ENCODE assay signal across 1 cellular context in the genomic region with DNA sequence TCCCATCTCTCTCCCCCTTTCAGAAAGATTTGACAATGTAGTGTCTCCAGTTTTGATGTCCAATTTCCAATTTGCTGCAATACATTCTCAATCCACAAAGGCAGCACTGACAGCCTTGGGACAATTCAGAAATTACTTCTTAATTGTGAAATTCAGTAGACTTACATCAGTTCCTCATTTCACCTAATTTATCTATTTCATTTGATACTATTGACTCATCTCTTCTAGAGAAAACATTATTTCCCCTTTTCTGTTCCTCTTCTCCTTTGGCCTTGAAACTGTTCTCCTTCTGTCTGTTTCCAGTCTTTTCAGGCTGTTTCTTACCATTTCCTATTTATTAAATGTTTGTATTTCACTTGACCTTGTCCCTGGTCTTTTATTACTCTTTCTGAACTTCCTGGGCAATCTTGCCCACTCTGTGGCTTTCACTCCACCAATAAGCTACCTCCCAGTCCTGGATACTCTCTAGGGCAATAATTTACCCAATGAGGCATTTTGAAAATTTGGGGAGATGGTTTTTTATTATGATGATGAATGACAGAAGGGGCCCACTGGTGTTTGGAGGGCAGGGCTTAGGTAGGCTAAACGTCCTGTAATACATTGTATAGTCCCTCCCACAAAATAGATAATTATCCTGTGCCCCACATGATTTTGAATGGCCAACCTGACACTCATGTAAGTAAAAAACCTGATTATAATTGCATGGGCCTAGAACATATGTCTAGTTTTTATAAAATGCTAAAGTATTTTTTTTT.
TF ChIP-seq lines count a peak whose summit lies in the region.

No MANE protein-coding gene starts in this region.

TF ChIP-seq in GM12878, 131 proteins besides CTCF, POLR2A, EP300 and RAD21 (continued from another document and continues in another):
- TF ChIP-seq STAT1 (conservative IDR thresholded peaks at IDR 0.05) (no peak), EED (IDR thresholded peaks at IDR 0.05; ENCODE audit: low read depth) (peak; percentile 30; the same call in 1 of the 2 replicates), MTA2 (IDR thresholded peaks at IDR 0.05; ENCODE audit: low read depth) (peak; percentile 98), CBX5 (IDR thresholded peaks at IDR 0.05; ENCODE audit: low read depth) (no peak), ZNF274 (IDR thresholded peaks at IDR 0.05; ENCODE audit: insufficient read depth, insufficient read length) (no peak), IRF5 (IDR thresholded peaks at IDR 0.05; ENCODE audit: borderline replicate concordance) (no peak), MLLT1 (IDR thresholded peaks at IDR 0.05) (peak; percentile 84), RFX5 (IDR thresholded peaks at IDR 0.05; ENCODE audit: low read depth, low read length) (no peak), MXI1 (IDR thresholded peaks at IDR 0.05; ENCODE audit: low read depth, low read length) (no peak), KDM1A (IDR thresholded peaks at IDR 0.05; ENCODE audit: borderline replicate concordance) (no peak), BCL3 (IDR thresholded peaks at IDR 0.05; ENCODE audit: borderline replicate concordance, insufficient read depth, low read depth, low read length, poor library complexity, severe bottlenecking) (peak; percentile 26), CBX3 (IDR thresholded peaks at IDR 0.05; ENCODE audit: borderline replicate concordance, low read depth) (no peak), SPI1 (IDR thresholded peaks at IDR 0.05; ENCODE audit: borderline replicate concordance, insufficient read depth, low read depth, low read length) (peak; percentile 95), EGR1 (IDR thresholded peaks at IDR 0.05; ENCODE audit: borderline replicate concordance in 1 of 2, low read depth in 2 of 2, low read length in 2 of 2) (no peak), CUX1 (IDR thresholded peaks at IDR 0.05; ENCODE audit: insufficient replicate concordance, low read depth, low read length) (peak; percentile 52), IKZF2 (IDR thresholded peaks at IDR 0.05) (peak; percentile 89), KLF5 (IDR thresholded peaks at IDR 0.05; ENCODE audit: partially characterized antibody) (no peak), SIX5 (IDR thresholded peaks at IDR 0.05; ENCODE audit: low read depth, low read length, severe bottlenecking) (no peak), TCF3 (IDR thresholded peaks at IDR 0.05; ENCODE audit: borderline replicate concordance, insufficient read depth, low read depth, low read length) (no peak), ZBTB40 (IDR thresholded peaks at IDR 0.05; ENCODE audit: borderline replicate concordance) (no peak), FOS (IDR thresholded peaks at IDR 0.05; ENCODE audit: borderline replicate concordance, extremely low read depth, insufficient read length) (no peak), JUNB (IDR thresholded peaks at IDR 0.05) (peak; percentile 82)
- TF ChIP-seq, protein P1, sequence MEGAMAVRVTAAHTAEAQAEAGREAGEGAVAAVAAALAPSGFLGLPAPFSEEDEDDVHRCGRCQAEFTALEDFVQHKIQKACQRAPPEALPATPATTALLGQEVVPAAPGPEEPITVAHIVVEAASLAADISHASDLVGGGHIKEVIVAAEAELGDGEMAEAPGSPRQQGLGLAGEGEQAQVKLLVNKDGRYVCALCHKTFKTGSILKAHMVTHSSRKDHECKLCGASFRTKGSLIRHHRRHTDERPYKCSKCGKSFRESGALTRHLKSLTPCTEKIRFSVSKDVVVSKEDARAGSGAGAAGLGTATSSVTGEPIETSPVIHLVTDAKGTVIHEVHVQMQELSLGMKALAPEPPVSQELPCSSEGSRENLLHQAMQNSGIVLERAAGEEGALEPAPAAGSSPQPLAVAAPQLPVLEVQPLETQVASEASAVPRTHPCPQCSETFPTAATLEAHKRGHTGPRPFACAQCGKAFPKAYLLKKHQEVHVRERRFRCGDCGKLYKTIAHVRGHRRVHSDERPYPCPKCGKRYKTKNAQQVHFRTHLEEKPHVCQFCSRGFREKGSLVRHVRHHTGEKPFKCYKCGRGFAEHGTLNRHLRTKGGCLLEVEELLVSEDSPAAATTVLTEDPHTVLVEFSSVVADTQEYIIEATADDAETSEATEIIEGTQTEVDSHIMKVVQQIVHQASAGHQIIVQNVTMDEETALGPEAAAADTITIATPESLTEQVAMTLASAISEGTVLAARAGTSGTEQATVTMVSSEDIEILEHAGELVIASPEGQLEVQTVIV (IDR thresholded peaks at IDR 0.05; ENCODE audit: borderline replicate concordance, partially characterized antibody), result no peak
- TF ChIP-seq, protein P2, sequence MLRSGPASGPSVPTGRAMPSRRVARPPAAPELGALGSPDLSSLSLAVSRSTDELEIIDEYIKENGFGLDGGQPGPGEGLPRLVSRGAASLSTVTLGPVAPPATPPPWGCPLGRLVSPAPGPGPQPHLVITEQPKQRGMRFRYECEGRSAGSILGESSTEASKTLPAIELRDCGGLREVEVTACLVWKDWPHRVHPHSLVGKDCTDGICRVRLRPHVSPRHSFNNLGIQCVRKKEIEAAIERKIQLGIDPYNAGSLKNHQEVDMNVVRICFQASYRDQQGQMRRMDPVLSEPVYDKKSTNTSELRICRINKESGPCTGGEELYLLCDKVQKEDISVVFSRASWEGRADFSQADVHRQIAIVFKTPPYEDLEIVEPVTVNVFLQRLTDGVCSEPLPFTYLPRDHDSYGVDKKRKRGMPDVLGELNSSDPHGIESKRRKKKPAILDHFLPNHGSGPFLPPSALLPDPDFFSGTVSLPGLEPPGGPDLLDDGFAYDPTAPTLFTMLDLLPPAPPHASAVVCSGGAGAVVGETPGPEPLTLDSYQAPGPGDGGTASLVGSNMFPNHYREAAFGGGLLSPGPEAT (IDR thresholded peaks at IDR 0.05; ENCODE audit: low read depth), result peak; percentile 64; the same call in 1 of the 2 replicates
- TF ChIP-seq, protein P3, sequence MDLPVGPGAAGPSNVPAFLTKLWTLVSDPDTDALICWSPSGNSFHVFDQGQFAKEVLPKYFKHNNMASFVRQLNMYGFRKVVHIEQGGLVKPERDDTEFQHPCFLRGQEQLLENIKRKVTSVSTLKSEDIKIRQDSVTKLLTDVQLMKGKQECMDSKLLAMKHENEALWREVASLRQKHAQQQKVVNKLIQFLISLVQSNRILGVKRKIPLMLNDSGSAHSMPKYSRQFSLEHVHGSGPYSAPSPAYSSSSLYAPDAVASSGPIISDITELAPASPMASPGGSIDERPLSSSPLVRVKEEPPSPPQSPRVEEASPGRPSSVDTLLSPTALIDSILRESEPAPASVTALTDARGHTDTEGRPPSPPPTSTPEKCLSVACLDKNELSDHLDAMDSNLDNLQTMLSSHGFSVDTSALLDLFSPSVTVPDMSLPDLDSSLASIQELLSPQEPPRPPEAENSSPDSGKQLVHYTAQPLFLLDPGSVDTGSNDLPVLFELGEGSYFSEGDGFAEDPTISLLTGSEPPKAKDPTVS (IDR thresholded peaks at IDR 0.05; ENCODE audit: low read depth, low read length), result 0 out of 2 replicates have a peak, but pooled peaks have one; percentile 52
